ENCODE assay signal across 9 cellular contexts in genomic region chr13:26601669-26602068, GRCh38. TPM values are rescaled to one million over a fixed set of nuclear protein-coding genes. Genes with fewer than 3 reads are reported as not detected.
DNase-seq lines count a peak whose midpoint lies in the region; ATAC-seq lines count a peak whose summit lies in the region.
"Had no signal": no experiment of that assay in that cellular context is flagged by ENCODE, and none has a peak within 500 bp of the region (broad histone marks: within the 10 kb centered on the region; RNA-seq: fewer than 3 reads in every experiment).

No MANE protein-coding gene starts in this region.

- H3K4me1 ChIP-seq in Karpas-422 (ENCODE audit: low read length), result peaks cover 5% of the 10 kb centered on the region

- no peak overlapping the region for H2AFZ ChIP-seq in Karpas-422 (ENCODE audit: low read length)

- H3K79me2 ChIP-seq in Karpas-422 (ENCODE audit: low read length), result no peaks in the 10 kb centered on the region

- H3K4me1 Mint-ChIP-seq in activated T-helper 17 cell treated with anti-CD3 and anti-CD28 coated beads, Interleukin-2, amount 50 U/mL, for 72 hours, result no peaks in the 10 kb centered on the region

- peak overlapping the region; percentile 10 for H3K4me2 ChIP-seq in Karpas-422 (ENCODE audit: low read depth, low read length, poor library complexity, severe bottlenecking)

- no peak overlapping the region for H3K27ac ChIP-seq in Karpas-422 (ENCODE audit: low read length)

- H3K9me3 Mint-ChIP-seq in activated T-helper 17 cell treated with anti-CD3 and anti-CD28 coated beads, Interleukin-2, amount 50 U/mL, for 72 hours, result peaks cover 6% of the 10 kb centered on the region

- no peaks in the 10 kb centered on the region; the same call in 1 of the 2 replicates for H3K27me3 ChIP-seq in Karpas-422 (ENCODE audit: low read length)

- H3K4me3 ChIP-seq in Karpas-422 (ENCODE audit: low read length), result no peak overlapping the region

- H4K20me1 ChIP-seq in Karpas-422 (ENCODE audit: insufficient read depth, low read depth, low read length), result no peaks in the 10 kb centered on the region

- no peak overlapping the region for H3K4me3 Mint-ChIP-seq in activated T-helper 17 cell treated with anti-CD3 and anti-CD28 coated beads, Interleukin-2, amount 50 U/mL, for 72 hours
- H3K4me3 Mint-ChIP-seq: naive thymus-derived CD8-positive, alpha-beta T cell had no signal

- DNase-seq in SIG-M5 treated with dmso at 0.1 percent for 504 hours (lab: John Stamatoyannopoulos, UW; ENCODE audit: unreplicated experiment) (peak; percentile 84), SIG-M5 (lab: John Stamatoyannopoulos, UW) (no peak), Karpas-422 (peak; percentile 74), pulmonary artery endothelial cell (ENCODE audit: low read depth, low spot score) (peak; percentile 30), GOT3 (lab: John Stamatoyannopoulos, UW) (no peak)

- peak; percentile 60 for ATAC-seq in activated T-helper 17 cell treated with anti-CD3 and anti-CD28 coated beads, Interleukin-2, amount 50 U/mL, for 72 hours (replicated peaks)
- no peak for ATAC-seq in GM21360 (IDR thresholded peaks at IDR 0.05; ENCODE audit: unreplicated experiment)
- no peak for ATAC-seq in GM18873 (IDR thresholded peaks at IDR 0.05; ENCODE audit: low FRiP score, unreplicated experiment)

- H3K27me3 Mint-ChIP-seq in activated T-helper 17 cell treated with anti-CD3 and anti-CD28 coated beads, Interleukin-2, amount 50 U/mL, for 72 hours, result peaks cover 23% of the 10 kb centered on the region

- H3K9me3 ChIP-seq in Karpas-422 (ENCODE audit: low read length), result no peaks in the 10 kb centered on the region

- no peaks in the 10 kb centered on the region for H3K36me3 ChIP-seq in Karpas-422 (ENCODE audit: insufficient read depth, low read length)

- H3K27ac Mint-ChIP-seq in activated T-helper 17 cell treated with anti-CD3 and anti-CD28 coated beads, Interleukin-2, amount 50 U/mL, for 72 hours, result no peak overlapping the region
- H3K27ac Mint-ChIP-seq: naive thymus-derived CD8-positive, alpha-beta T cell had no signal

- H3K9ac ChIP-seq in Karpas-422 (ENCODE audit: low read length), result no peak overlapping the region

- H3K36me3 Mint-ChIP-seq in activated T-helper 17 cell treated with anti-CD3 and anti-CD28 coated beads, Interleukin-2, amount 50 U/mL, for 72 hours (ENCODE audit: low read depth), result no peaks in the 10 kb centered on the region

- H3K9me2 ChIP-seq in Karpas-422 (replicated peaks; ENCODE audit: insufficient read depth, low read length), result no peaks in the 10 kb centered on the region

RNA-seq across cellular contexts. Expression of gene WASF3, which starts 44.2 kb away (rescaled TPM):
- 0.04 TPM in 1 of 2 replicates, not detected in the other for total RNA-seq in Karpas-422 (2014; rRNA removed; shearing (Covaris generic); ENCODE audit: low replicate concordance)
- total RNA-seq in activated T-helper 17 cell treated with anti-CD3 and anti-CD28 coated beads, Interleukin-2, amount 50 U/mL, for 72 hours, result under 1 TPM; 0.06 to 0.16 TPM
- total RNA-seq in pulmonary artery endothelial cell, result 15.8 and 16.2 TPM in 2 replicates

Comparison
In these comparisons a context has a peak if more than half of its experiments do, and no peak if none do; other contexts are left out.
1. DNase-seq: peak in SIG-M5 treated with dmso at 0.1 percent for 504 hours (single experiment), Karpas-422 (single experiment) and pulmonary artery endothelial cell (single experiment); none in SIG-M5 (single experiment) and GOT3 (single experiment).
2. RNA of gene WASF3, which starts 44.2 kb away (total RNA-seq): 15.8 to 16.2 TPM in pulmonary artery endothelial cell; 0.06 to 0.16 TPM in activated T-helper 17 cell treated with anti-CD3 and anti-CD28 coated beads, Interleukin-2, amount 50 U/mL, for 72 hours and 0.04 TPM in Karpas-422; every median in the first group is over 10 times any median in the second.